Comparison of ENCODE assay signal across 2 cellular contexts in the genomic region with DNA sequence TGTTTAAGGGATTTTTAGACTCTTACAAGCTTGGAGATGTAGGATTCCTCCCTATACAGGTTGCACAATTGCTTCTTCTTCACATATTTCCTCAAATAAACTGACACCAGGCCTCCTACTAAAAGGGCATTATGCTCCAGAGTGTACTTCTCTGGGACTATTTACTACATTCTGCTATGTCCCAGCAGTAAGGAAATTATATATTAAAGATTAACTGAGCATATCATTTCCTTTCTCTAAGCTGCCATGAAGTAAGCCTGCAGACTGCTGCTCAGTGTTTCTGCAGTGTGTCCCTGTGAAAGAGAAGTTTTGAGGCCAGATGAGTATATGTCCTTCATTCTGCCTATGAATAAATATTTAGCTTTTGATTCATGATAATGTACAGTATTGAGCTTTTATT.
TF ChIP-seq lines count a peak whose summit lies in the region.

No MANE protein-coding gene starts in this region.

TF ChIP-seq in SK-N-SH, 30 proteins besides CTCF, POLR2A, EP300 and RAD21 (continued from another document):
- TF ChIP-seq ZBTB33 (IDR thresholded peaks at IDR 0.05; ENCODE audit: borderline replicate concordance, low read depth) (no peak), MXI1 (IDR thresholded peaks at IDR 0.05; ENCODE audit: low read depth, low read length) (no peak), FOSL2 (IDR thresholded peaks at IDR 0.05; ENCODE audit: borderline replicate concordance, low read depth) (no peak), TEAD4 (IDR thresholded peaks at IDR 0.05; ENCODE audit: borderline replicate concordance, insufficient read depth) (no peak), IRF3 (IDR thresholded peaks at IDR 0.05; ENCODE audit: low read depth, low read length) (no peak), CHD2 (IDR thresholded peaks at IDR 0.05; ENCODE audit: low read length, partially characterized antibody) (no peak), GATA2 (CRISPR knock-in tag; IDR thresholded peaks at IDR 0.05) (no peak)

TF ChIP-seq in SK-N-SH treated with all-trans-retinoic acid at 6 μM for 48 hours, 23 proteins besides CTCF, POLR2A, EP300 and RAD21 (continued from another document):
- no peak for TF ChIP-seq TSHZ2 (CRISPR knock-in tag; IDR thresholded peaks at IDR 0.05)
- no peak for TF ChIP-seq PPARA (CRISPR knock-in tag; IDR thresholded peaks at IDR 0.05; ENCODE audit: borderline replicate concordance)
- TF ChIP-seq, protein P1, sequence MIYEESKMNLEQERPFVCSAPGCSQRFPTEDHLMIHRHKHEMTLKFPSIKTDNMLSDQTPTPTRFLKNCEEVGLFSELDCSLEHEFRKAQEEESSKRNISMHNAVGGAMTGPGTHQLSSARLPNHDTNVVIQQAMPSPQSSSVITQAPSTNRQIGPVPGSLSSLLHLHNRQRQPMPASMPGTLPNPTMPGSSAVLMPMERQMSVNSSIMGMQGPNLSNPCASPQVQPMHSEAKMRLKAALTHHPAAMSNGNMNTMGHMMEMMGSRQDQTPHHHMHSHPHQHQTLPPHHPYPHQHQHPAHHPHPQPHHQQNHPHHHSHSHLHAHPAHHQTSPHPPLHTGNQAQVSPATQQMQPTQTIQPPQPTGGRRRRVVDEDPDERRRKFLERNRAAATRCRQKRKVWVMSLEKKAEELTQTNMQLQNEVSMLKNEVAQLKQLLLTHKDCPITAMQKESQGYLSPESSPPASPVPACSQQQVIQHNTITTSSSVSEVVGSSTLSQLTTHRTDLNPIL (CRISPR knock-in tag; IDR thresholded peaks at IDR 0.05; ENCODE audit: low read depth) = no peak
- no peak for TF ChIP-seq POU6F1 (CRISPR knock-in tag; IDR thresholded peaks at IDR 0.05; ENCODE audit: borderline replicate concordance, low read depth)
- TF ChIP-seq TOX (CRISPR knock-in tag; IDR thresholded peaks at IDR 0.05; ENCODE audit: borderline replicate concordance) = no peak
- TF ChIP-seq RARB (CRISPR knock-in tag; IDR thresholded peaks at IDR 0.05) = no peak
- no peak for TF ChIP-seq ZNF8 (CRISPR knock-in tag; IDR thresholded peaks at IDR 0.05)
- TF ChIP-seq ZFP30 (CRISPR knock-in tag; IDR thresholded peaks at IDR 0.05) = no peak
- no peak for TF ChIP-seq ZC3H10 (CRISPR knock-in tag; IDR thresholded peaks at IDR 0.05)
- TF ChIP-seq PATZ1 (CRISPR knock-in tag; IDR thresholded peaks at IDR 0.05; ENCODE audit: borderline replicate concordance) = no peak
- TF ChIP-seq ZNF565 (CRISPR knock-in tag; conservative IDR thresholded peaks at IDR 0.05; ENCODE audit: low read depth) = no peak
- no peak for TF ChIP-seq SNAI2 (CRISPR knock-in tag; IDR thresholded peaks at IDR 0.05)
- no peak for TF ChIP-seq ZNF70 (CRISPR knock-in tag; IDR thresholded peaks at IDR 0.05)
